Comparison of ENCODE assay signal across 8 cellular contexts in genomic region chr17:61928101-61928436, GRCh38. TPM values are rescaled to one million over a fixed set of nuclear protein-coding genes. Genes with fewer than 3 reads are reported as not detected.
DNase-seq lines count a peak whose midpoint lies in the region; ATAC-seq and TF ChIP-seq lines count a peak whose summit lies in the region.

No MANE protein-coding gene starts in this region.

- peaks cover 22% of the 10 kb centered on the region for H3K4me1 Mint-ChIP-seq in activated T-helper 1 cell treated with anti-CD3 and anti-CD28 coated beads, Interleukin-12 subunit alpha, Interleukin-12 subunit beta, Interleukin-2, Interleukin-4 antibody, amounts not matched to agents 30 ng/mL and 10 ng/mL and 1 ng/mL, durations not matched to agents 14 hours and 24 hours and 36 hours (ENCODE audit: low read depth)

- peak overlapping the region; percentile 92 for H3K4me3 Mint-ChIP-seq in activated T-helper 1 cell treated with anti-CD3 and anti-CD28 coated beads, Interleukin-12 subunit alpha, Interleukin-12 subunit beta, Interleukin-2, Interleukin-4 antibody, amounts not matched to agents 30 ng/mL and 10 ng/mL and 1 ng/mL, durations not matched to agents 14 hours and 24 hours and 36 hours

- H3K27me3 Mint-ChIP-seq in activated T-helper 1 cell treated with anti-CD3 and anti-CD28 coated beads, Interleukin-12 subunit alpha, Interleukin-12 subunit beta, Interleukin-2, Interleukin-4 antibody, amounts not matched to agents 30 ng/mL and 10 ng/mL and 1 ng/mL, durations not matched to agents 14 hours and 24 hours and 36 hours (ENCODE audit: insufficient read depth): no peaks in the 10 kb centered on the region

- H3K27ac ChIP-seq in cardiac muscle cell (peak overlapping the region; percentile 88), layer of hippocampus (ENCODE audit: low read depth, low read length) (peak overlapping the region; percentile 90), upper lobe of left lung (peak overlapping the region; percentile 78 to 91 (median 88))

- no peak for TF ChIP-seq POLR2A in upper lobe of left lung (IDR thresholded peaks at IDR 0.05)

- TF ChIP-seq CTCF in cardiac muscle cell (IDR thresholded peaks at IDR 0.05; ENCODE audit: low read depth, low read length) (no peak), upper lobe of left lung (IDR thresholded peaks at IDR 0.05) (no peak)

- ATAC-seq in Right ventricle myocardium inferior: no peak
- ATAC-seq in upper lobe of left lung (ENCODE audit: low FRiP score in 2 of 2): no peak
- no peak for ATAC-seq in GM18520 (IDR thresholded peaks at IDR 0.05; ENCODE audit: unreplicated experiment)

- 45 to 51% methylated on average over 4 of the region's 4 CpGs for WGBS in upper lobe of left lung, 2 donors

- H3K9me3 ChIP-seq in cardiac muscle cell (ENCODE audit: low read depth): no peaks in the 10 kb centered on the region
- no peaks in the 10 kb centered on the region for H3K9me3 ChIP-seq in upper lobe of left lung

- peaks cover 5% of the 10 kb centered on the region for H3K4me1 ChIP-seq in cardiac muscle cell (ENCODE audit: low read depth)
- H3K4me1 ChIP-seq in upper lobe of left lung: peaks cover 9 to 22% (median 12%) of the 10 kb centered on the region in 4 donors

- H3K27ac Mint-ChIP-seq in activated T-helper 1 cell treated with anti-CD3 and anti-CD28 coated beads, Interleukin-12 subunit alpha, Interleukin-12 subunit beta, Interleukin-2, Interleukin-4 antibody, amounts not matched to agents 30 ng/mL and 10 ng/mL and 1 ng/mL, durations not matched to agents 14 hours and 24 hours and 36 hours: peak overlapping the region; percentile 93

- intact Hi-C loops in Right ventricle myocardium inferior (cut with DNase I): loop anchor here (1.0 kb wide), 1 partner anchor 137 kb away; the partner anchor contains the start of gene MED13
- intact Hi-C loops in activated T-helper 1 cell treated with anti-CD3 and anti-CD28 coated beads, Interleukin-12 subunit alpha, Interleukin-12 subunit beta, Interleukin-2, Interleukin-4 antibody, amounts not matched to agents 30 ng/mL and 10 ng/mL and 1 ng/mL, durations not matched to agents 14 hours and 24 hours and 36 hours (cut with micrococcal nuclease): loop anchor here (1.0 to 5.0 kb wide), 3 partner anchors 49 to 1899 kb away; partner anchors contain the start of genes FTSJ3 and PSMC5

- H3K4me3 ChIP-seq in cardiac muscle cell (peak overlapping the region; percentile 86), upper lobe of left lung (peak overlapping the region in 3 of 4 donors; percentile 64 to 88 (median 75))

- H3K9me3 Mint-ChIP-seq in activated T-helper 1 cell treated with anti-CD3 and anti-CD28 coated beads, Interleukin-12 subunit alpha, Interleukin-12 subunit beta, Interleukin-2, Interleukin-4 antibody, amounts not matched to agents 30 ng/mL and 10 ng/mL and 1 ng/mL, durations not matched to agents 14 hours and 24 hours and 36 hours: no peaks in the 10 kb centered on the region

- DNase-seq in cardiac muscle cell (ENCODE audit: low read depth in 1 of 2, low spot score in 1 of 2) (no peak), Right ventricle myocardium inferior (ENCODE audit: missing footprints) (no peak), upper lobe of left lung (no peak), epidermal melanocyte (ENCODE audit: insufficient read length, low spot score) (no peak), OCI-M2 (lab: John Stamatoyannopoulos, UW; ENCODE audit: unreplicated experiment) (no peak)
- DNase-seq in activated T-helper 1 cell treated with anti-CD3 and anti-CD28 coated beads, Interleukin-12 subunit alpha, Interleukin-12 subunit beta, Interleukin-2, Interleukin-4 antibody, amounts not matched to agents 30 ng/mL and 10 ng/mL and 1 ng/mL, durations not matched to agents 14 hours and 24 hours and 36 hours (ENCODE audit: low spot score): no peak

- no peaks in the 10 kb centered on the region for H3K27me3 ChIP-seq in cardiac muscle cell
- no peaks in the 10 kb centered on the region for H3K27me3 ChIP-seq in layer of hippocampus (ENCODE audit: control insufficient read depth, insufficient read depth, low read length)
- H3K27me3 ChIP-seq in upper lobe of left lung: no peaks in the 10 kb centered on the region

- H3K36me3 Mint-ChIP-seq in activated T-helper 1 cell treated with anti-CD3 and anti-CD28 coated beads, Interleukin-12 subunit alpha, Interleukin-12 subunit beta, Interleukin-2, Interleukin-4 antibody, amounts not matched to agents 30 ng/mL and 10 ng/mL and 1 ng/mL, durations not matched to agents 14 hours and 24 hours and 36 hours (ENCODE audit: low read depth): peaks cover 8% of the 10 kb centered on the region

- H3K36me3 ChIP-seq in cardiac muscle cell (peaks cover 16% of the 10 kb centered on the region), upper lobe of left lung (peaks cover 0 to 14% (median 2%) of the 10 kb centered on the region in 4 donors)

- no peak for TF ChIP-seq EP300 in upper lobe of left lung (IDR thresholded peaks at IDR 0.05)

RNA-seq across cellular contexts. Expression of gene INTS2, which starts 0.3 kb away (rescaled TPM):
- 9.5 and 12.9 TPM in 2 replicates for total RNA-seq in cardiac muscle cell
- 4.2 and 6.9 TPM in 2 replicates for polyA plus RNA-seq in cardiac muscle cell
- 9.1 TPM for total RNA-seq in Right ventricle myocardium inferior
- total RNA-seq in activated T-helper 1 cell treated with anti-CD3 and anti-CD28 coated beads, Interleukin-12 subunit alpha, Interleukin-12 subunit beta, Interleukin-2, Interleukin-4 antibody, amounts not matched to agents 30 ng/mL and 10 ng/mL and 1 ng/mL, durations not matched to agents 14 hours and 24 hours and 36 hours: 25.4 and 25.6 TPM in 2 replicates
- total RNA-seq in upper lobe of left lung: 10 to 100 TPM in 3 of 6 donors, 1 to 10 TPM in 3; 6.0 to 12.0 (median 9.9) TPM
